8 cellular contexts compared by ENCODE assay signal in genomic region chr3:143951351-143951971, GRCh38. TPM values are rescaled to one million over a fixed set of nuclear protein-coding genes. Genes with fewer than 3 reads are reported as not detected.
A peak's percentile ranks its signal among the peaks of the same experiment; 100 is the strongest.
DNase-seq lines count a peak whose midpoint lies in the region; ATAC-seq, FAIRE-seq and TF ChIP-seq lines count a peak whose summit lies in the region.

No MANE protein-coding gene starts in this region.

- H3K4me3 Mint-ChIP-seq in T-helper 2 cell treated with Interferon-gamma antibody and Interleukin-4, amounts not matched to agents 5 μg/mL and 100 μg/mL, for 36 hours: no peak overlapping the region

- no peaks in the 10 kb centered on the region for H3K36me3 Mint-ChIP-seq in T-helper 2 cell treated with Interferon-gamma antibody and Interleukin-4, amounts not matched to agents 5 μg/mL and 100 μg/mL, for 36 hours (ENCODE audit: low read depth)

- no peaks in the 10 kb centered on the region for H3K4me1 ChIP-seq in pancreas

- H3K27ac ChIP-seq in pancreas: no peak overlapping the region

- WGBS in pancreas, 2 donors: 86 to 97% methylated on average over 1 of the region's 1 CpG

- no peaks in the 10 kb centered on the region for H3K9me3 ChIP-seq in pancreas

- peaks cover 35% of the 10 kb centered on the region for H3K27me3 Mint-ChIP-seq in T-helper 2 cell treated with Interferon-gamma antibody and Interleukin-4, amounts not matched to agents 5 μg/mL and 100 μg/mL, for 36 hours (ENCODE audit: low read depth)

- H3K4me3 ChIP-seq in epithelial cell of proximal tubule (ENCODE audit: low read depth, low read length) (no peak overlapping the region), pancreas (no peak overlapping the region)

- no peak for FAIRE-seq in pancreas (lab: Jason Lieb, UNC)

- ATAC-seq in GM19043 (IDR thresholded peaks at IDR 0.05; ENCODE audit: low read depth, unreplicated experiment) (peak; percentile 78), HG03439 (IDR thresholded peaks at IDR 0.05; ENCODE audit: unreplicated experiment) (peak; percentile 77), pancreas (peak in 2 of 4 donors; percentile 25 to 45)

- H3K4me1 Mint-ChIP-seq in T-helper 2 cell treated with Interferon-gamma antibody and Interleukin-4, amounts not matched to agents 5 μg/mL and 100 μg/mL, for 36 hours (ENCODE audit: low read depth): peaks cover 8% of the 10 kb centered on the region

- peak; percentile 1 for DNase-seq in NCI-H345 (lab: John Stamatoyannopoulos, UW)
- DNase-seq in NCI-H345 treated with DMSO at 0.1 percent for 48 hours (lab: John Stamatoyannopoulos, UW; ENCODE audit: unreplicated experiment): no peak
- peak; percentile 10 for DNase-seq in T-helper 2 cell treated with Interferon-gamma antibody and Interleukin-4, amounts not matched to agents 5 μg/mL and 100 μg/mL, for 36 hours (ENCODE audit: low spot score)
- no peak for DNase-seq in epithelial cell of proximal tubule (ENCODE audit: low read depth)
- DNase-seq in pancreas: no peak
- DNase-seq in occipital lobe (lab: John Stamatoyannopoulos, UW): no peak

- no peaks in the 10 kb centered on the region for H3K9me3 Mint-ChIP-seq in T-helper 2 cell treated with Interferon-gamma antibody and Interleukin-4, amounts not matched to agents 5 μg/mL and 100 μg/mL, for 36 hours

- intact Hi-C loops in pancreas (cut with DNase I): no loop called here

- no peaks in the 10 kb centered on the region for H3K36me3 ChIP-seq in pancreas

- TF ChIP-seq CTCF in epithelial cell of proximal tubule (conservative IDR thresholded peaks at IDR 0.05; ENCODE audit: low read depth, low read length): peak; percentile 87
- TF ChIP-seq CTCF in pancreas (IDR thresholded peaks at IDR 0.05): peak in 3 of 4 donors; percentile 37

- no peaks in the 10 kb centered on the region for H3K27me3 ChIP-seq in pancreas

- H3K27ac Mint-ChIP-seq in T-helper 2 cell treated with Interferon-gamma antibody and Interleukin-4, amounts not matched to agents 5 μg/mL and 100 μg/mL, for 36 hours: no peak overlapping the region

RNA-seq across cellular contexts. Expression of gene DIPK2A, which starts 20.2 kb away (rescaled TPM):
- 12.6 and 17.5 TPM in 2 replicates for total RNA-seq in epithelial cell of proximal tubule
- total RNA-seq in pancreas: 10 to 100 TPM in 1 of 6 donors, 1 to 10 TPM in 5; 3.9 to 11.2 (median 5.0) TPM
- polyA plus RNA-seq in pancreas: 1 to 10 TPM; 1.6 to 3.5 TPM
- total RNA-seq in occipital lobe: 137 TPM

Comparison
In these comparisons a context has a peak if more than half of its experiments do, and no peak if none do; other contexts are left out.
1. DNase-seq: peak in NCI-H345 (single experiment) and T-helper 2 cell treated with Interferon-gamma antibody and Interleukin-4, amounts not matched to agents 5 μg/mL and 100 μg/mL, for 36 hours (single experiment); none in NCI-H345 treated with DMSO at 0.1 percent for 48 hours (single experiment), epithelial cell of proximal tubule (single experiment), pancreas (0 of 6) and occipital lobe (single experiment).